ENCODE assay signal across 1 cellular context in genomic region chr21:46633561-46633960, GRCh38.
TF ChIP-seq lines count a peak whose summit lies in the region.

No MANE protein-coding gene starts in this region.

TF ChIP-seq in GM23338, 12 proteins besides CTCF, POLR2A, EP300 and RAD21 (continued from another document):
- TF ChIP-seq REST (IDR thresholded peaks at IDR 0.05; ENCODE audit: unreplicated experiment) (no peak), CREB1 (CRISPR knock-in tag; IDR thresholded peaks at IDR 0.05; ENCODE audit: low read depth) (no peak), ZNF462 (CRISPR knock-in tag; IDR thresholded peaks at IDR 0.05) (no peak), EZH2 (IDR thresholded peaks at IDR 0.05; ENCODE audit: low read depth, unreplicated experiment) (no peak), EZH2phosphoT487 (IDR thresholded peaks at IDR 0.05; ENCODE audit: unreplicated experiment) (no peak), ZNF331 (CRISPR knock-in tag; IDR thresholded peaks at IDR 0.05; ENCODE audit: low read depth) (no peak), POLR2AphosphoS5 (IDR thresholded peaks at IDR 0.05; ENCODE audit: low read depth) (no peak)
